Comparison of ENCODE assay signal across 1 cellular context in the genomic region with DNA sequence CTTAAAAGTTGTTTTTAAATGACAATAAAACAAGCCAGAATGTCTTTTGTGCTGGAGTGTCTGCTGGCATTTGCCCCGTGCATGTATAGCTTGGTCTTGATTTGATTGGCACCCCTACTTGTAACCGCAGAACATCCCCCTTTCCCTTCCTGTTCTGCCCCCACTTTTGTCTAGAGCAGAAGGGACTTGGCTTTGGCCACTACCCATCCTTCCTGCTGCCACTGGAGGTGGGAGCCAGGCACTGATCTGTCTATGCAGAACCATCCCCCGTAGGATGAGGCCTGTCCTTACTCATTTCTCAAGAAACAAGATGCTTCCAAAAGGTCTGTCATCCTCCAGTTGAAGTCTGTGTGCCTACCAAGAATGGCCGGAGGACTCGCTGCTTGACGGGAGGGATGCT.
TF ChIP-seq lines count a peak whose summit lies in the region.

No MANE protein-coding gene starts in this region.

TF ChIP-seq in WTC11, 78 proteins besides CTCF, POLR2A, EP300 and RAD21 (continued from another document):
- TF ChIP-seq, protein P1, sequence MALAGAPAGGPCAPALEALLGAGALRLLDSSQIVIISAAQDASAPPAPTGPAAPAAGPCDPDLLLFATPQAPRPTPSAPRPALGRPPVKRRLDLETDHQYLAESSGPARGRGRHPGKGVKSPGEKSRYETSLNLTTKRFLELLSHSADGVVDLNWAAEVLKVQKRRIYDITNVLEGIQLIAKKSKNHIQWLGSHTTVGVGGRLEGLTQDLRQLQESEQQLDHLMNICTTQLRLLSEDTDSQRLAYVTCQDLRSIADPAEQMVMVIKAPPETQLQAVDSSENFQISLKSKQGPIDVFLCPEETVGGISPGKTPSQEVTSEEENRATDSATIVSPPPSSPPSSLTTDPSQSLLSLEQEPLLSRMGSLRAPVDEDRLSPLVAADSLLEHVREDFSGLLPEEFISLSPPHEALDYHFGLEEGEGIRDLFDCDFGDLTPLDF (CRISPR knock-in tag; IDR thresholded peaks at IDR 0.05): no peak
- TF ChIP-seq JUN (CRISPR knock-in tag; IDR thresholded peaks at IDR 0.05) (no peak), ZNF232 (CRISPR knock-in tag; IDR thresholded peaks at IDR 0.05) (no peak), PRRX2 (CRISPR knock-in tag; IDR thresholded peaks at IDR 0.05) (no peak), ELF4 (CRISPR knock-in tag; IDR thresholded peaks at IDR 0.05; ENCODE audit: low read depth) (no peak), NFE2L1 (CRISPR knock-in tag; IDR thresholded peaks at IDR 0.05) (no peak)
